In genomic region chr6:169251822-169252804, GRCh38 we compare ENCODE assay signal across 1 cellular context.
TF ChIP-seq lines count a peak whose summit lies in the region.

No MANE protein-coding gene starts in this region.

TF ChIP-seq in IMR-90, 13 proteins besides CTCF, POLR2A, EP300 and RAD21 (continued from another document):
- no peak for TF ChIP-seq SMC3 (IDR thresholded peaks at IDR 0.05; ENCODE audit: low read depth, low read length)
TF ChIP-seq in IMR-90: peak in this region for 0.
